Comparison of ENCODE assay signal across 17 cellular contexts in the genomic region with DNA sequence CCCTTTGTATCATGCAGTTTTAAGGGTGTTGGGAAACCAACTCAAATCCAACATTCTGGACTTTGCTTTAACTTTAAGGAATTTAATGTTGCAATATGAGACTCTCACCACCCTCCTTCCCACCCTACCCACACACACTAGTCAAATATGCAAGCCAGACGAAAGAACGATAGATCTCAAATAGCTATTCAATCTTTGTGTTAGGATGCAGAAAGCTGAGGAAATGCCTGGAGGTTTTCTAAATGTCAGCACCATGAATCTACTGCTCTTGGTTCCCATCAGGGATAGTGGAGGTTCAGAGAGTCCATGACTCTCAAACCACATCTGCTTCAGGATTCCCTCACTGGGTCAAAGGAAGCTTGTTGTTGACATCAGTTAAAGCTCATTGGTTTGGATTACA. TPM values are rescaled to one million over a fixed set of nuclear protein-coding genes. Genes with fewer than 3 reads are reported as not detected.
DNase-seq lines count a peak whose midpoint lies in the region; ATAC-seq and TF ChIP-seq lines count a peak whose summit lies in the region.
"Had no signal": no experiment of that assay in that cellular context is flagged by ENCODE, and none has a peak within 500 bp of the region (broad histone marks: within the 10 kb centered on the region; RNA-seq: fewer than 3 reads in every experiment).

No MANE protein-coding gene starts in this region.

- no peaks in the 10 kb centered on the region for H3K27me3 Mint-ChIP-seq in progenitor cell of endocrine pancreas

- H3K4me3 Mint-ChIP-seq in progenitor cell of endocrine pancreas (ENCODE audit: low read depth) = no peak overlapping the region
- H3K4me3 Mint-ChIP-seq: nephron progenitor cell had no signal

- H4K20me1 ChIP-seq in hepatocyte (ENCODE audit: insufficient read depth, poor library complexity, severe bottlenecking) = no peaks in the 10 kb centered on the region

- 22% methylated on average over 2 of the region's 2 CpGs for WGBS in hepatocyte (ENCODE audit: low lambda C conversion rate, missing lambda C conversion rate)

- no peak for ATAC-seq in GM19035 (IDR thresholded peaks at IDR 0.05; ENCODE audit: unreplicated experiment)
- ATAC-seq: A549 had no signal

- H2AFZ ChIP-seq in ACC112 (ENCODE audit: low read length, unreplicated experiment) = peak overlapping the region; percentile 34
- no peak overlapping the region for H2AFZ ChIP-seq in hepatocyte

- no peaks in the 10 kb centered on the region for H3K9me3 Mint-ChIP-seq in progenitor cell of endocrine pancreas (ENCODE audit: low read depth)
- H3K9me3 Mint-ChIP-seq: nephron progenitor cell had no signal

- in situ Hi-C loops in astrocyte of the spinal cord (cut with HindIII; ENCODE audit: low sequenced_read_pairs) = no loop called here

- H3K4me3 ChIP-seq in ACC112 (ENCODE audit: low read depth, low read length) (peak overlapping the region; percentile 60), astrocyte of the spinal cord (ENCODE audit: low read depth, low read length) (no peak overlapping the region), hepatocyte (no peak overlapping the region)
- H3K4me3 ChIP-seq: A549 had no signal

- DNase-seq in HCEC 1CT (peak; percentile 65), astrocyte of the spinal cord (ENCODE audit: low read depth, low spot score) (peak; percentile 75), kidney glomerular epithelial cell (lab: John Stamatoyannopoulos, UW) (peak; percentile 46), progenitor cell of endocrine pancreas (ENCODE audit: low spot score, unreplicated experiment) (no peak), hepatocyte (ENCODE audit: low spot score) (no peak), COLO829 (ENCODE audit: low spot score) (no peak)
- DNase-seq: activated CD8-positive, alpha-beta memory T cell treated with anti-CD3 and anti-CD28 coated beads for 24 hours; activated effector memory CD4-positive, alpha-beta T cell treated with anti-CD3 and anti-CD28 coated beads, Interleukin-2, amount 50 U/mL, for 16 hours; DMS 273 treated with DMSO at 0.1 percent for 48 hours; head of caudate nucleus; NCI-H2171; nephron progenitor cell; small intestine had no signal

- H3K27ac ChIP-seq in ACC112 (ENCODE audit: low read depth, low read length) (peak overlapping the region; percentile 53), hepatocyte (no peak overlapping the region)
- H3K27ac ChIP-seq: A549, VCaP had no signal

- H3K79me2 ChIP-seq in ACC112 (ENCODE audit: control insufficient read depth, insufficient read depth, low read length, unreplicated experiment) = no peaks in the 10 kb centered on the region
- no peaks in the 10 kb centered on the region for H3K79me2 ChIP-seq in hepatocyte

- H3K36me3 ChIP-seq in ACC112 (ENCODE audit: insufficient read depth, low read length) (no peaks in the 10 kb centered on the region), hepatocyte (replicated peaks; ENCODE audit: insufficient read depth, low read depth) (no peaks in the 10 kb centered on the region)

- H3K27ac Mint-ChIP-seq in progenitor cell of endocrine pancreas = no peak overlapping the region
- H3K27ac Mint-ChIP-seq: nephron progenitor cell had no signal

- H3K9me3 ChIP-seq in hepatocyte (ENCODE audit: low read depth) = no peaks in the 10 kb centered on the region
- H3K9me3 ChIP-seq: A549 had no signal

- H3K27me3 ChIP-seq in ACC112 (ENCODE audit: insufficient read depth, low read length) (no peaks in the 10 kb centered on the region), hepatocyte (no peaks in the 10 kb centered on the region)

- H3K4me1 ChIP-seq in ACC112 (ENCODE audit: control insufficient read depth, insufficient read depth, low read length, unreplicated experiment) = peaks cover 41% of the 10 kb centered on the region
- no peaks in the 10 kb centered on the region for H3K4me1 ChIP-seq in hepatocyte (ENCODE audit: insufficient read depth)
- H3K4me1 ChIP-seq: A549 had no signal

- H3K9me2 ChIP-seq in hepatocyte (replicated peaks; ENCODE audit: insufficient read depth) = no peaks in the 10 kb centered on the region

- H3K36me3 Mint-ChIP-seq in progenitor cell of endocrine pancreas (ENCODE audit: insufficient read depth) = peaks cover 9% of the 10 kb centered on the region

- TF ChIP-seq CTCF in astrocyte of the spinal cord (IDR thresholded peaks at IDR 0.05; ENCODE audit: low read depth, low read length) (no peak), progenitor cell of endocrine pancreas (IDR thresholded peaks at IDR 0.05; ENCODE audit: unreplicated experiment) (no peak), hepatocyte (IDR thresholded peaks at IDR 0.05; ENCODE audit: poor library complexity) (no peak)

- peaks cover 43% of the 10 kb centered on the region for H3K4me1 Mint-ChIP-seq in progenitor cell of endocrine pancreas (ENCODE audit: low read depth)

- no peak overlapping the region for H3K4me2 ChIP-seq in hepatocyte
- H3K4me2 ChIP-seq: A549 had no signal

RNA-seq across cellular contexts. Expression of a gene that starts 33.7 kb away (rescaled TPM):
- 32.8 and 35.0 TPM in 2 replicates for total RNA-seq in progenitor cell of endocrine pancreas
- 3.6 and 4.5 TPM in 2 replicates for total RNA-seq in hepatocyte
- 1.8 and 2.0 TPM in 2 replicates for polyA plus RNA-seq in hepatocyte

Comparison
In these comparisons a context has a peak if more than half of its experiments do, and no peak if none do; other contexts are left out.
1. DNase-seq: peak in HCEC 1CT (single experiment), astrocyte of the spinal cord (single experiment) and kidney glomerular epithelial cell (single experiment); none in progenitor cell of endocrine pancreas (single experiment), hepatocyte (single experiment) and COLO829 (single experiment).